20 cellular contexts compared by ENCODE assay signal in genomic region chr3:4877173-4877787, GRCh38.
DNase-seq lines count a peak whose midpoint lies in the region; ATAC-seq, FAIRE-seq and TF ChIP-seq lines count a peak whose summit lies in the region.
"Had no signal": no experiment of that assay in that cellular context is flagged by ENCODE, and none has a peak within 500 bp of the region (broad histone marks: within the 10 kb centered on the region; RNA-seq: fewer than 3 reads in every experiment).

No MANE protein-coding gene starts in this region.

- ATAC-seq in K562 (no peak), HepG2 (no peak; the same call in 2 of the 3 replicates), right lobe of liver (peak; percentile 80 to 98 (median 86)), HG03565 (IDR thresholded peaks at IDR 0.05; ENCODE audit: unreplicated experiment) (no peak)
- ATAC-seq: CD8-positive, alpha-beta T cell had no signal

- in situ Hi-C loops in K562 (cut with MboI) (no loop called here), HepG2 (cut with HindIII; ENCODE audit: extremely low pct_ligation_motif_present, low pct_unique_long_range_greater_than_20kb) (no loop called here)

- no peak for TF ChIP-seq POLR2A in K562 (conservative IDR thresholded peaks at IDR 0.05)
- TF ChIP-seq POLR2A in HepG2 (IDR thresholded peaks at IDR 0.05; ENCODE audit: insufficient read depth in 1 of 2, low read depth in 2 of 2, low read length in 2 of 2), result no peak
- no peak for TF ChIP-seq POLR2A in right lobe of liver (IDR thresholded peaks at IDR 0.05)

- H3K27me3 ChIP-seq in K562 (ENCODE audit: control insufficient read depth in 2 of 2, insufficient read depth in 2 of 2, low read length in 2 of 2) (no peaks in the 10 kb centered on the region), HepG2 (ENCODE audit: control insufficient read depth in 1 of 2, insufficient read depth in 2 of 2, low read length in 2 of 2) (no peaks in the 10 kb centered on the region), right lobe of liver (no peaks in the 10 kb centered on the region), tibial artery (no peaks in the 10 kb centered on the region)
- H3K27me3 ChIP-seq: BLaER1 treated with 17β-estradiol and CSF1 and Interleukin-3, amounts not matched to agents 10 nM and 100 nM had no signal

- H3K9me1 ChIP-seq in K562 (ENCODE audit: control insufficient read depth, insufficient read depth, low read length), result no peaks in the 10 kb centered on the region

- H3K79me2 ChIP-seq in K562 (ENCODE audit: control insufficient read depth, insufficient read depth, low read length) (no peaks in the 10 kb centered on the region), HepG2 (ENCODE audit: insufficient read depth, low read length) (no peaks in the 10 kb centered on the region)

- TF ChIP-seq CTCF in K562 (IDR thresholded peaks at IDR 0.05 in 2 of 3, conservative IDR thresholded peaks at IDR 0.05 in 1 of 3; ENCODE audit: insufficient read depth in 2 of 3, low read depth in 1 of 3, low read length in 3 of 3) (no peak), HepG2 (CRISPR knock-in tag; IDR thresholded peaks at IDR 0.05) (no peak), right lobe of liver (IDR thresholded peaks at IDR 0.05) (no peak), tibial artery (IDR thresholded peaks at IDR 0.05) (no peak)

- H3K4me1 ChIP-seq in K562 (replicated peaks in 1 of 2; ENCODE audit: control insufficient read depth in 2 of 2, insufficient read depth in 2 of 2, low read length in 2 of 2) (no peaks in the 10 kb centered on the region), HepG2 (ENCODE audit: insufficient read depth, low read length) (peaks cover 6% of the 10 kb centered on the region; the same call in 1 of the 2 replicates), right lobe of liver (peaks cover 0 to 5% (median 0%) of the 10 kb centered on the region in 4 donors), tibial artery (no peaks in the 10 kb centered on the region)
- H3K4me1 ChIP-seq: BLaER1 treated with 17β-estradiol and CSF1 and Interleukin-3, amounts not matched to agents 10 nM and 100 nM; Caco-2 had no signal

- DNase-seq in K562 (ENCODE audit: extremely low read depth in 1 of 4, low spot score in 3 of 4) (no peak), HepG2 (ENCODE audit: low spot score) (no peak), right lobe of liver (no peak), HT-29 (ENCODE audit: low spot score) (no peak), tibial artery (no peak)
- DNase-seq: 8988T; AML-193; Caco-2; Calu3; CD4-positive, alpha-beta T cell; CD8-positive, alpha-beta T cell; DMS79 treated with DMSO at 0.1 percent for 48 hours; GF-D8 had no signal

- H3K9ac ChIP-seq in K562 (ENCODE audit: insufficient read depth in 1 of 2, low read depth in 2 of 2, low read length in 2 of 2) (no peak overlapping the region), HepG2 (ENCODE audit: insufficient read depth, low read depth, low read length) (no peak overlapping the region)
- H3K9ac ChIP-seq: BLaER1 treated with 17β-estradiol and CSF1 and Interleukin-3, amounts not matched to agents 10 nM and 100 nM had no signal

- TF ChIP-seq RAD21 in K562 (CRISPR knock-in tag; conservative IDR thresholded peaks at IDR 0.05 in 1 of 2, IDR thresholded peaks at IDR 0.05 in 1 of 2) (no peak), HepG2 (CRISPR knock-in tag; IDR thresholded peaks at IDR 0.05) (no peak)

- H4K20me1 ChIP-seq in K562 (replicated peaks; ENCODE audit: control insufficient read depth, insufficient read depth, low read length) (no peaks in the 10 kb centered on the region), HepG2 (ENCODE audit: insufficient read depth, low read length) (no peaks in the 10 kb centered on the region)
- H4K20me1 ChIP-seq: BLaER1 treated with 17β-estradiol and CSF1 and Interleukin-3, amounts not matched to agents 10 nM and 100 nM had no signal

- FAIRE-seq in K562 (lab: Jason Lieb, UNC), result no peak
- FAIRE-seq in HepG2 (lab: Jason Lieb, UNC), result no peak
- FAIRE-seq: A204.1, D721Med, G401.6, GM12891 had no signal

- POLR2A ChIA-PET in K562 (lab: Yijun Ruan, JAX), result no interaction called here
- POLR2A ChIA-PET in HepG2 (lab: Yijun Ruan, JAX), result no interaction called here

- H3K9me3 ChIP-seq in K562 (replicated peaks; ENCODE audit: control insufficient read depth, insufficient read depth, low read depth, low read length), result no peaks in the 10 kb centered on the region
- H3K9me3 ChIP-seq in HepG2 (ENCODE audit: low read length), result no peaks in the 10 kb centered on the region
- H3K9me3 ChIP-seq in right lobe of liver, result no peaks in the 10 kb centered on the region
- H3K9me3 ChIP-seq in tibial artery, result no peaks in the 10 kb centered on the region

- H3K4me3 ChIP-seq in K562 (no peak overlapping the region), HepG2 (replicated peaks in 1 of 3; ENCODE audit: insufficient read depth in 1 of 3, low read depth in 2 of 3, low read length in 3 of 3) (no peak overlapping the region), right lobe of liver (no peak overlapping the region), tibial artery (no peak overlapping the region)
- H3K4me3 ChIP-seq: BLaER1 treated with 17β-estradiol and CSF1 and Interleukin-3, amounts not matched to agents 10 nM and 100 nM had no signal

- 60% methylated on average over 3 of the region's 3 CpGs for whole genome bisulfite sequencing in K562 (ENCODE audit: insufficient coverage, low coverage, missing lambda C conversion rate)
- 62% methylated on average over 3 of the region's 3 CpGs for WGBS in HepG2 (ENCODE audit: low lambda C conversion rate)
- WGBS in right lobe of liver (ENCODE audit: insufficient coverage, low coverage, low lambda C conversion rate, missing lambda C conversion rate), result 41% methylated on average over 3 of the region's 3 CpGs

- H2AFZ ChIP-seq in K562 (ENCODE audit: low read depth, low read length) (no peak overlapping the region), HepG2 (ENCODE audit: low read length) (no peak overlapping the region)

- CTCF ChIA-PET in K562 (lab: Yijun Ruan, JAX; ENCODE audit: low intra/inter-chr PET ratio) (no interaction called here), HepG2 (lab: Yijun Ruan, JAX; ENCODE audit: low intra/inter-chr PET ratio, low total read pairs) (no interaction called here)

- no TSS peak for BruUV-seq in K562 (replicated peaks; lab: Mats Ljungman, UMichigan)
- no TSS peak for BruUV-seq in HepG2 (replicated peaks; lab: Mats Ljungman, UMichigan)

- TF ChIP-seq EP300 in K562 (IDR thresholded peaks at IDR 0.05; ENCODE audit: low read length), result no peak
- TF ChIP-seq EP300 in HepG2 (IDR thresholded peaks at IDR 0.05; ENCODE audit: low read depth in 2 of 2, low read length in 2 of 2), result no peak
- TF ChIP-seq EP300 in HepG2 (CRISPR knock-in tag; IDR thresholded peaks at IDR 0.05; ENCODE audit: borderline replicate concordance), result no peak

- H3K4me2 ChIP-seq in K562 (ENCODE audit: insufficient read depth, low read length), result no peak overlapping the region
- no peak overlapping the region for H3K4me2 ChIP-seq in HepG2 (ENCODE audit: low read depth, low read length)
- H3K4me2 ChIP-seq: BLaER1 treated with 17β-estradiol and CSF1 and Interleukin-3, amounts not matched to agents 10 nM and 100 nM had no signal

- H3K27ac ChIP-seq in K562 (ENCODE audit: extremely low read depth, low read depth, low read length), result no peak overlapping the region
- no peak overlapping the region for H3K27ac ChIP-seq in HepG2 (ENCODE audit: extremely low read length, insufficient read depth, low read length)
- H3K27ac ChIP-seq in right lobe of liver, result no peak overlapping the region
- no peak overlapping the region for H3K27ac ChIP-seq in tibial artery
- H3K27ac ChIP-seq: BLaER1 treated with 17β-estradiol and CSF1 and Interleukin-3, amounts not matched to agents 10 nM and 100 nM; C4-2B had no signal

- intact Hi-C loops in K562 (cut with micrococcal nuclease), result no loop called here
- intact Hi-C loops in HepG2 (cut with micrococcal nuclease; ENCODE audit: unreplicated experiment), result no loop called here
- intact Hi-C loops in right lobe of liver (cut with DNase I), result loop anchor here in 1 of 2 donors (10.0 kb wide), 1 partner anchor 142 kb away; no protein-coding TSS in a partner anchor
- intact Hi-C loops in tibial artery (cut with DNase I; ENCODE audit: low total_unique reads), result no loop called here

- no peaks in the 10 kb centered on the region for H3K36me3 ChIP-seq in K562 (ENCODE audit: control insufficient read depth, insufficient read depth, low read length)
- H3K36me3 ChIP-seq in HepG2 (replicated peaks in 1 of 2; ENCODE audit: control insufficient read depth in 1 of 2, insufficient read depth in 2 of 2, low read length in 2 of 2), result no peaks in the 10 kb centered on the region
- no peaks in the 10 kb centered on the region for H3K36me3 ChIP-seq in right lobe of liver
- no peaks in the 10 kb centered on the region for H3K36me3 ChIP-seq in tibial artery
- H3K36me3 ChIP-seq: BLaER1 treated with 17β-estradiol and CSF1 and Interleukin-3, amounts not matched to agents 10 nM and 100 nM had no signal

TF ChIP-seq in K562, 482 proteins besides CTCF, POLR2A, EP300 and RAD21:
- TF ChIP-seq ZNF316 (IDR thresholded peaks at IDR 0.05), result peak; percentile 78
- no peak for TF ChIP-seq TBP (optimal IDR thresholded peaks at IDR 0.05; ENCODE audit: low read depth, low read length)
- TF ChIP-seq C11orf30 (IDR thresholded peaks at IDR 0.05; ENCODE audit: low read depth), result peak; percentile 64
- TF ChIP-seq CXXC5 (CRISPR knock-in tag; IDR thresholded peaks at IDR 0.05), result no peak
- no peak for TF ChIP-seq KAT7 (CRISPR knock-in tag; IDR thresholded peaks at IDR 0.05; ENCODE audit: borderline replicate concordance)
- TF ChIP-seq MAFG (tag; conservative IDR thresholded peaks at IDR 0.05), result peak; percentile 25; the same call in 1 of the 2 replicates

TF ChIP-seq in HepG2, 621 proteins besides CTCF, POLR2A, EP300 and RAD21 (continues in another document):
- TF ChIP-seq RARA (CRISPR knock-in tag; IDR thresholded peaks at IDR 0.05) (peak; percentile 49; the same call in 1 of the 2 replicates), ZNF30 (CRISPR knock-in tag; IDR thresholded peaks at IDR 0.05) (no peak), IKZF1 (IDR thresholded peaks at IDR 0.05) (no peak), ZSCAN22 (CRISPR knock-in tag; IDR thresholded peaks at IDR 0.05) (no peak)
- TF ChIP-seq, protein P1, sequence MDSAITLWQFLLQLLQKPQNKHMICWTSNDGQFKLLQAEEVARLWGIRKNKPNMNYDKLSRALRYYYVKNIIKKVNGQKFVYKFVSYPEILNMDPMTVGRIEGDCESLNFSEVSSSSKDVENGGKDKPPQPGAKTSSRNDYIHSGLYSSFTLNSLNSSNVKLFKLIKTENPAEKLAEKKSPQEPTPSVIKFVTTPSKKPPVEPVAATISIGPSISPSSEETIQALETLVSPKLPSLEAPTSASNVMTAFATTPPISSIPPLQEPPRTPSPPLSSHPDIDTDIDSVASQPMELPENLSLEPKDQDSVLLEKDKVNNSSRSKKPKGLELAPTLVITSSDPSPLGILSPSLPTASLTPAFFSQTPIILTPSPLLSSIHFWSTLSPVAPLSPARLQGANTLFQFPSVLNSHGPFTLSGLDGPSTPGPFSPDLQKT (CRISPR knock-in tag; IDR thresholded peaks at IDR 0.05; ENCODE audit: borderline replicate concordance), result no peak

Comparison
In these comparisons a context has a peak if more than half of its experiments do, and no peak if none do; other contexts are left out.
1. ATAC-seq: peak in right lobe of liver (4 of 4); none in K562 (single experiment), HepG2 (single experiment) and HG03565 (single experiment).
2. Of the 241 proteins assayed by ChIP-seq in both HepG2 and K562: peak only in HepG2: BCL6, MAFF and MAFK; only in K562: MAFG; in both: none; in neither: 237.